23 cellular contexts compared by ENCODE assay signal in the genomic region with DNA sequence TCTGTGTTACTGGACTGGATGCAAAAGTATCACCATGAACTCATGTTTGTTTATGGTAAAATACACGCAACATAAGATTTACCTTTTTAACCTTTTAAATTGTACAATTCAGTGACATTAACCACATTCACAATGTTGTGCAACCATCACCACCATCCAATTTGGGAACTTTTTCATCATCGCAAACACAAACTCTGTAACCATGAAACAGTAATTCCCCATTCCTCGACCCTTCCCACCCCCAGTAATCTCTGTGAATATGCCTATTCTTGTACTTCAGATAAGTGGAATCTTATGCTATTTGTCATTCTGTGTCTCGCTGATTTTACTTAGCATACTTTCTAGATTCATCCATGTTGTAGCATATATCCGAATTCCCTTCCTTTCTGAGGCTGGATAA. TPM values are rescaled to one million over a fixed set of nuclear protein-coding genes. Genes with fewer than 3 reads are reported as not detected.
DNase-seq lines count a peak whose midpoint lies in the region; ATAC-seq, FAIRE-seq and TF ChIP-seq lines count a peak whose summit lies in the region.
"Had no signal": no experiment of that assay in that cellular context is flagged by ENCODE, and none has a peak within 500 bp of the region (broad histone marks: within the 10 kb centered on the region; RNA-seq: fewer than 3 reads in every experiment).

No MANE protein-coding gene starts in this region.

- peaks cover 33% of the 10 kb centered on the region for H3K4me1 Mint-ChIP-seq in activated CD8-positive, alpha-beta T cell treated with anti-CD3 and anti-CD28 coated beads, Interleukin-2, amount 10 ng/mL, durations not matched to agents 7 days and 5 days (ENCODE audit: low read depth)
- H3K4me1 Mint-ChIP-seq in activated CD8-positive, alpha-beta T cell treated with anti-CD3 and anti-CD28 coated beads for 36 hours (ENCODE audit: low read depth), result peaks cover 16% of the 10 kb centered on the region

- no peaks in the 10 kb centered on the region for H3K79me1 ChIP-seq in IMR-90 (ENCODE audit: low read depth in 1 of 2, low read length in 2 of 2)

- H2BK5ac ChIP-seq in IMR-90 (ENCODE audit: low read depth, low read length, poor library complexity, severe bottlenecking), result no peak overlapping the region

- no peak overlapping the region for H3K14ac ChIP-seq in IMR-90 (replicated peaks; ENCODE audit: low read depth, low read length)

- H2AK5ac ChIP-seq in IMR-90 (ENCODE audit: low read depth, low read length), result no peak overlapping the region

- H3K4me1 ChIP-seq in IMR-90 (ENCODE audit: control insufficient read depth, insufficient read depth, low read length) (peaks cover 4% of the 10 kb centered on the region; the same call in 1 of the 2 replicates), endothelial cell of umbilical vein (ENCODE audit: control insufficient read depth, extremely low read depth, insufficient read depth, low read length) (peaks cover 44% of the 10 kb centered on the region), vagina (no peaks in the 10 kb centered on the region), upper lobe of right lung (peaks cover 6% of the 10 kb centered on the region)
- H3K4me1 ChIP-seq: Caco-2 had no signal

- H3K27ac ChIP-seq in IMR-90 (ENCODE audit: insufficient read depth, low read length) (no peak overlapping the region), endothelial cell of umbilical vein (ENCODE audit: insufficient read depth, low read depth, low read length) (no peak overlapping the region), vagina (no peak overlapping the region), upper lobe of right lung (no peak overlapping the region)
- H3K27ac ChIP-seq: 22Rv1; A549; BLaER1 treated with 17β-estradiol and CSF1 and Interleukin-3, amounts not matched to agents 10 nM and 100 nM; C4-2B had no signal

- dilution Hi-C loops in IMR-90 (cut with HindIII; ENCODE audit: low sequenced_read_pairs, unreplicated experiment), result no loop called here
- dilution Hi-C loops in endothelial cell of umbilical vein (cut with MboI; ENCODE audit: extremely low pct_ligation_motif_present, low sequenced_read_pairs), result no loop called here

- POLR2A ChIA-PET in activated CD8-positive, alpha-beta T cell treated with anti-CD3 and anti-CD28 coated beads, Interleukin-2, amount 10 ng/mL, durations not matched to agents 7 days and 5 days (lab: Charles Lee), result no interaction called here
- POLR2A ChIA-PET in activated CD8-positive, alpha-beta T cell treated with anti-CD3 and anti-CD28 coated beads for 36 hours (lab: Charles Lee), result no interaction called here
- POLR2A ChIA-PET in IMR-90 (lab: Charles Lee; ENCODE audit: unreplicated experiment) (no interaction called here), endothelial cell of umbilical vein (lab: Charles Lee) (no interaction called here)

- 100% methylated on average over 2 of the region's 5 CpGs; no CpG with 5 or more reads in 1 of the 2 experiments for WGBS in IMR-90 (ENCODE audit: extremely low coverage in 2 of 2, insufficient read length in 1 of 2), 2 experiments

- H2AFZ ChIP-seq in IMR-90 (replicated peaks; ENCODE audit: low read length, poor library complexity) (no peak overlapping the region), endothelial cell of umbilical vein (ENCODE audit: low read depth, low read length) (no peak overlapping the region)

- H3K27ac Mint-ChIP-seq in activated CD8-positive, alpha-beta T cell treated with anti-CD3 and anti-CD28 coated beads, Interleukin-2, amount 10 ng/mL, durations not matched to agents 7 days and 5 days, result no peak overlapping the region
- H3K27ac Mint-ChIP-seq in activated CD8-positive, alpha-beta T cell treated with anti-CD3 and anti-CD28 coated beads for 36 hours, result no peak overlapping the region
- H3K27ac Mint-ChIP-seq: B cell; CD4-positive, alpha-beta T cell; CD8-positive, alpha-beta T cell had no signal

- H4K91ac ChIP-seq in IMR-90 (ENCODE audit: insufficient read depth, low read depth, low read length), result no peak overlapping the region

- no peak overlapping the region for H2AK9ac ChIP-seq in IMR-90 (replicated peaks; ENCODE audit: low read depth, low read length, poor library complexity)

- H3K4me3 ChIP-seq in IMR-90 (ENCODE audit: insufficient read depth, low read depth, low read length), result no peak overlapping the region
- no peak overlapping the region for H3K4me3 ChIP-seq in endothelial cell of umbilical vein (replicated peaks in 1 of 3; ENCODE audit: insufficient read depth in 1 of 3, low read depth in 1 of 3, low read length in 3 of 3)
- no peak overlapping the region for H3K4me3 ChIP-seq in vagina
- H3K4me3 ChIP-seq in upper lobe of right lung, result no peak overlapping the region
- H3K4me3 ChIP-seq: A549; BLaER1 treated with 17β-estradiol and CSF1 and Interleukin-3, amounts not matched to agents 10 nM and 100 nM had no signal

- no peaks in the 10 kb centered on the region for H3K36me3 ChIP-seq in IMR-90 (ENCODE audit: control insufficient read depth, insufficient read depth, low read length)
- H3K36me3 ChIP-seq in endothelial cell of umbilical vein (ENCODE audit: control insufficient read depth in 2 of 2, extremely low read depth in 1 of 2, insufficient read depth in 2 of 2, low read length in 2 of 2), result no peaks in the 10 kb centered on the region
- H3K36me3 ChIP-seq in vagina, result no peaks in the 10 kb centered on the region
- H3K36me3 ChIP-seq in upper lobe of right lung, result no peaks in the 10 kb centered on the region
- H3K36me3 ChIP-seq: BLaER1 treated with 17β-estradiol and CSF1 and Interleukin-3, amounts not matched to agents 10 nM and 100 nM had no signal

- no peaks in the 10 kb centered on the region for H3K79me2 ChIP-seq in endothelial cell of umbilical vein (ENCODE audit: control insufficient read depth, insufficient read depth, low read length)

- H3K23ac ChIP-seq in IMR-90 (ENCODE audit: low read depth, low read length), result no peak overlapping the region

- peaks cover 28% of the 10 kb centered on the region for H3K27me3 Mint-ChIP-seq in activated CD8-positive, alpha-beta T cell treated with anti-CD3 and anti-CD28 coated beads, Interleukin-2, amount 10 ng/mL, durations not matched to agents 7 days and 5 days (ENCODE audit: low read depth)
- peaks cover 3% of the 10 kb centered on the region for H3K27me3 Mint-ChIP-seq in activated CD8-positive, alpha-beta T cell treated with anti-CD3 and anti-CD28 coated beads for 36 hours
- H3K27me3 Mint-ChIP-seq: CD4-positive, alpha-beta T cell had no signal

- no peaks in the 10 kb centered on the region for H3K36me3 Mint-ChIP-seq in activated CD8-positive, alpha-beta T cell treated with anti-CD3 and anti-CD28 coated beads, Interleukin-2, amount 10 ng/mL, durations not matched to agents 7 days and 5 days (ENCODE audit: low read depth)
- H3K36me3 Mint-ChIP-seq in activated CD8-positive, alpha-beta T cell treated with anti-CD3 and anti-CD28 coated beads for 36 hours (ENCODE audit: low read depth), result no peaks in the 10 kb centered on the region
- H3K36me3 Mint-ChIP-seq: CD8-positive, alpha-beta T cell had no signal

- intact Hi-C loops in activated CD8-positive, alpha-beta T cell treated with anti-CD3 and anti-CD28 coated beads for 36 hours (cut with micrococcal nuclease), result no loop called here
- intact Hi-C loops in IMR-90 (cut with micrococcal nuclease) (no loop called here), endothelial cell of umbilical vein (cut with micrococcal nuclease) (no loop called here), vagina (cut with DNase I) (no loop called here), upper lobe of right lung (cut with DNase I) (no loop called here)

- peak; percentile 3 for DNase-seq in activated CD8-positive, alpha-beta T cell treated with anti-CD3 and anti-CD28 coated beads, Interleukin-2, amount 10 ng/mL, durations not matched to agents 7 days and 5 days
- DNase-seq in activated CD8-positive, alpha-beta T cell treated with anti-CD3 and anti-CD28 coated beads for 36 hours, result no peak
- DNase-seq in IMR-90, result no peak
- DNase-seq in endothelial cell of umbilical vein (ENCODE audit: low read depth, low spot score), result no peak
- DNase-seq in left lobe of liver (ENCODE audit: low spot score), result no peak
- no peak for DNase-seq in vagina (ENCODE audit: extremely low spot score in 2 of 2)
- no peak for DNase-seq in upper lobe of right lung
- DNase-seq: AML-193; Caco-2; Calu3; CD4-positive, alpha-beta T cell; CD8-positive, alpha-beta T cell; DMS79 treated with DMSO at 0.1 percent for 48 hours; GF-D8 had no signal

- H3K56ac ChIP-seq in IMR-90 (ENCODE audit: extremely low read depth, insufficient read depth, low read length), result no peak overlapping the region

- no peak overlapping the region for H2BK20ac ChIP-seq in IMR-90 (ENCODE audit: low read depth, low read length)

- no peak for TF ChIP-seq RAD21 in IMR-90 (IDR thresholded peaks at IDR 0.05; ENCODE audit: low read length)

- H3K27me3 ChIP-seq in IMR-90 (ENCODE audit: control insufficient read depth, insufficient read depth, low read length) (peaks cover 12% of the 10 kb centered on the region), endothelial cell of umbilical vein (ENCODE audit: control insufficient read depth in 2 of 2, insufficient read depth in 2 of 2, low read length in 2 of 2) (no peaks in the 10 kb centered on the region), vagina (no peaks in the 10 kb centered on the region), upper lobe of right lung (no peaks in the 10 kb centered on the region)
- H3K27me3 ChIP-seq: BLaER1 treated with 17β-estradiol and CSF1 and Interleukin-3, amounts not matched to agents 10 nM and 100 nM had no signal

- H3K9me1 ChIP-seq in IMR-90 (ENCODE audit: insufficient read depth, low read length) (no peaks in the 10 kb centered on the region; the same call in 1 of the 2 replicates), endothelial cell of umbilical vein (replicated peaks; ENCODE audit: control insufficient read depth, extremely low read depth, insufficient read depth, low read length) (no peaks in the 10 kb centered on the region)

- FAIRE-seq in endothelial cell of umbilical vein (lab: Jason Lieb, UNC), result peak; percentile 48
- FAIRE-seq: A549, D721Med, G401.6, GM12891, GM19239 had no signal

- no peak overlapping the region for H3K18ac ChIP-seq in IMR-90 (ENCODE audit: low read depth, low read length)

- BruUV-seq in IMR-90 (replicated peaks; lab: Mats Ljungman, UMichigan) (no TSS peak), endothelial cell of umbilical vein (replicated peaks; lab: Mats Ljungman, UMichigan) (no TSS peak)

- H3K9me3 ChIP-seq in IMR-90 (ENCODE audit: control insufficient read depth, insufficient read depth, low read length), result no peaks in the 10 kb centered on the region
- no peaks in the 10 kb centered on the region for H3K9me3 ChIP-seq in endothelial cell of umbilical vein (replicated peaks; ENCODE audit: control insufficient read depth, insufficient read depth, low read length)
- H3K9me3 ChIP-seq in vagina, result no peaks in the 10 kb centered on the region
- H3K9me3 ChIP-seq in upper lobe of right lung, result no peaks in the 10 kb centered on the region
- H3K9me3 ChIP-seq: A549; BLaER1 treated with 17β-estradiol and CSF1 and Interleukin-3, amounts not matched to agents 10 nM and 100 nM; Caco-2 had no signal

- H3K4ac ChIP-seq in IMR-90 (ENCODE audit: low read depth, low read length), result no peak overlapping the region

- in situ Hi-C loops in IMR-90 (cut with MboI; ENCODE audit: low sequenced_read_pairs), result no loop called here

- H4K20me1 ChIP-seq in IMR-90 (ENCODE audit: insufficient read depth, low read length) (no peaks in the 10 kb centered on the region), endothelial cell of umbilical vein (replicated peaks; ENCODE audit: control insufficient read depth, extremely low read depth, insufficient read depth, low read length) (no peaks in the 10 kb centered on the region)
- H4K20me1 ChIP-seq: BLaER1 treated with 17β-estradiol and CSF1 and Interleukin-3, amounts not matched to agents 10 nM and 100 nM had no signal

- no peak overlapping the region for H4K5ac ChIP-seq in IMR-90 (ENCODE audit: low read depth, low read length)

- H3K4me2 ChIP-seq in IMR-90 (ENCODE audit: low read depth, low read length) (no peak overlapping the region), endothelial cell of umbilical vein (ENCODE audit: insufficient read depth, low read length) (no peak overlapping the region)
- H3K4me2 ChIP-seq: A549; BLaER1 treated with 17β-estradiol and CSF1 and Interleukin-3, amounts not matched to agents 10 nM and 100 nM had no signal

- H4K8ac ChIP-seq in IMR-90 (ENCODE audit: low read depth in 2 of 2, low read length in 2 of 2), result no peak overlapping the region

- CTCF ChIA-PET in activated CD8-positive, alpha-beta T cell treated with anti-CD3 and anti-CD28 coated beads, Interleukin-2, amount 10 ng/mL, durations not matched to agents 7 days and 5 days (lab: Charles Lee), result no interaction called here
- CTCF ChIA-PET in activated CD8-positive, alpha-beta T cell treated with anti-CD3 and anti-CD28 coated beads for 36 hours (lab: Charles Lee), result no interaction called here
- CTCF ChIA-PET in IMR-90 (lab: Yijun Ruan, JAX), result no interaction called here
- CTCF ChIA-PET in endothelial cell of umbilical vein (lab: Charles Lee), result no interaction called here

- H3K9me3 Mint-ChIP-seq in activated CD8-positive, alpha-beta T cell treated with anti-CD3 and anti-CD28 coated beads, Interleukin-2, amount 10 ng/mL, durations not matched to agents 7 days and 5 days (ENCODE audit: insufficient read depth), result no peaks in the 10 kb centered on the region
- no peaks in the 10 kb centered on the region for H3K9me3 Mint-ChIP-seq in activated CD8-positive, alpha-beta T cell treated with anti-CD3 and anti-CD28 coated beads for 36 hours
- H3K9me3 Mint-ChIP-seq: CD4-positive, alpha-beta T cell; CD8-positive, alpha-beta T cell had no signal

- no peak for ATAC-seq in activated CD8-positive, alpha-beta T cell treated with anti-CD3 and anti-CD28 coated beads, Interleukin-2, amount 10 ng/mL, durations not matched to agents 7 days and 5 days
- no peak for ATAC-seq in activated CD8-positive, alpha-beta T cell treated with anti-CD3 and anti-CD28 coated beads for 36 hours
- no peak for ATAC-seq in IMR-90 (ENCODE audit: low read depth)
- ATAC-seq in left lobe of liver, result peak; percentile 38
- no peak for ATAC-seq in upper lobe of right lung
- ATAC-seq: A549; CD8-positive, alpha-beta T cell had no signal

- no peak for TF ChIP-seq POLR2A in IMR-90 (IDR thresholded peaks at IDR 0.05; ENCODE audit: low read depth, low read length)
- no peak for TF ChIP-seq POLR2A in endothelial cell of umbilical vein (IDR thresholded peaks at IDR 0.05; ENCODE audit: low read depth, low read length)
- TF ChIP-seq POLR2A in vagina (IDR thresholded peaks at IDR 0.05), result no peak

- H2BK15ac ChIP-seq in IMR-90 (ENCODE audit: low read depth, low read length), result no peak overlapping the region

- no peak overlapping the region for H2BK120ac ChIP-seq in IMR-90 (ENCODE audit: low read depth, low read length)

- no peak overlapping the region for H3K4me3 Mint-ChIP-seq in activated CD8-positive, alpha-beta T cell treated with anti-CD3 and anti-CD28 coated beads, Interleukin-2, amount 10 ng/mL, durations not matched to agents 7 days and 5 days
- no peak overlapping the region for H3K4me3 Mint-ChIP-seq in activated CD8-positive, alpha-beta T cell treated with anti-CD3 and anti-CD28 coated beads for 36 hours
- H3K4me3 Mint-ChIP-seq: B cell; CD4-positive, alpha-beta T cell; CD8-positive, alpha-beta T cell had no signal

- H3K9ac ChIP-seq in IMR-90 (ENCODE audit: low read depth, low read length) (no peak overlapping the region), endothelial cell of umbilical vein (replicated peaks; ENCODE audit: extremely low read depth, insufficient read depth, low read length) (no peak overlapping the region)
- H3K9ac ChIP-seq: BLaER1 treated with 17β-estradiol and CSF1 and Interleukin-3, amounts not matched to agents 10 nM and 100 nM had no signal

- no peak for TF ChIP-seq CTCF in activated CD8-positive, alpha-beta T cell treated with anti-CD3 and anti-CD28 coated beads for 36 hours (IDR thresholded peaks at IDR 0.05)
- TF ChIP-seq CTCF in IMR-90 (conservative IDR thresholded peaks at IDR 0.05; ENCODE audit: low read depth, low read length), result no peak
- TF ChIP-seq CTCF in endothelial cell of umbilical vein (IDR thresholded peaks at IDR 0.05; ENCODE audit: extremely low read depth in 1 of 2, insufficient read depth in 1 of 2, low read depth in 1 of 2, low read length in 2 of 2), result no peak
- TF ChIP-seq CTCF in vagina (IDR thresholded peaks at IDR 0.05), result no peak
- no peak for TF ChIP-seq CTCF in upper lobe of right lung (IDR thresholded peaks at IDR 0.05)

RNA-seq across cellular contexts. Expression of a gene that starts 31.1 kb away (rescaled TPM):
- 10 to 100 TPM; 12.6 to 16.2 TPM for total RNA-seq in activated CD8-positive, alpha-beta T cell treated with anti-CD3 and anti-CD28 coated beads, Interleukin-2, amount 10 ng/mL, durations not matched to agents 7 days and 5 days
- 10 to 100 TPM in 1 of 2 experiments, 1 to 10 TPM in 1; 8.3 to 12.2 TPM for total RNA-seq in activated CD8-positive, alpha-beta T cell treated with anti-CD3 and anti-CD28 coated beads for 36 hours
- 21.9 and 40.7 TPM in 2 replicates for total RNA-seq in IMR-90 (2012; rRNA removed)
- polyA plus RNA-seq in IMR-90 (2012; rRNA removed), result 103 and 120 TPM in 2 replicates
- polyA plus RNA-seq in IMR-90 (2012; cell fraction: cytosol; rRNA removed), result 117 and 156 TPM in 2 replicates
- polyA plus RNA-seq in IMR-90 (2012; cell fraction: nucleus; rRNA removed; ENCODE audit: low replicate concordance), result 108 and 158 TPM in 2 replicates
- 374 and 397 TPM in 2 replicates for total RNA-seq in endothelial cell of umbilical vein
- 214 and 229 TPM in 2 replicates for polyA plus RNA-seq in endothelial cell of umbilical vein
- polyA plus RNA-seq in endothelial cell of umbilical vein (2011; cell fraction: cytosol; rRNA removed), result 316 and 329 TPM in 2 replicates
- polyA plus RNA-seq in endothelial cell of umbilical vein (2011; cell fraction: nucleus; rRNA removed), result 257 and 293 TPM in 2 replicates
- 294 and 311 TPM in 2 replicates for polyA plus RNA-seq in endothelial cell of umbilical vein (2012)
- polyA minus RNA-seq in endothelial cell of umbilical vein, result 334 and 376 TPM in 2 replicates
- polyA minus RNA-seq in endothelial cell of umbilical vein (2011; cell fraction: cytosol; rRNA and poly(A)+ RNA removed), result 84.9 TPM
- polyA minus RNA-seq in endothelial cell of umbilical vein (2011; cell fraction: nucleus; rRNA and poly(A)+ RNA removed), result 192 and 214 TPM in 2 replicates
- total RNA-seq in left lobe of liver, result 127 TPM
- total RNA-seq in vagina, result 222 TPM
- 1,593 TPM for total RNA-seq in upper lobe of right lung
